Comparison of ENCODE assay signal across 1 cellular context in the genomic region with DNA sequence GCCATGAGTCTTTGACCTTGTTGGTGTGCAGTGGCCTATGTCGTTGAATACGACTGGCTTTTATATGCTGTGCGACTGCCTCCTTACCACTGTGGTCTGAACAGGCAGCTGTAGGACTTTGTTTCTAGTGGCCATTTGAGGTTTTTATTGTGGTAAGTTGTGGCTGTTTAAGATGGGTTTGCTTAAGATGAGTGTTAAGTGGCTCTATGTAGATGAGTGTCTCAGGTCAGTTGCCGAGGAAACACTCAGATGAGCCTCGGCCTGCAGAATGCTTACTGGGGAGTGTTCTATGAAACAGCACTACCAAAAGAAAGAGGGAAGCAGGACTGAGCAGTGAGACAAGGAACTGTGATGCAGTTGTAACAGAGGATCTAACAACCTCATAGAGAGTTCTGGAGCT.
A peak's percentile ranks its signal among the peaks of the same experiment; 100 is the strongest.
TF ChIP-seq lines count a peak whose summit lies in the region.

No MANE protein-coding gene starts in this region.

TF ChIP-seq in GM12878, 131 proteins besides CTCF, POLR2A, EP300 and RAD21 (continues in another document):
- TF ChIP-seq, protein P1, sequence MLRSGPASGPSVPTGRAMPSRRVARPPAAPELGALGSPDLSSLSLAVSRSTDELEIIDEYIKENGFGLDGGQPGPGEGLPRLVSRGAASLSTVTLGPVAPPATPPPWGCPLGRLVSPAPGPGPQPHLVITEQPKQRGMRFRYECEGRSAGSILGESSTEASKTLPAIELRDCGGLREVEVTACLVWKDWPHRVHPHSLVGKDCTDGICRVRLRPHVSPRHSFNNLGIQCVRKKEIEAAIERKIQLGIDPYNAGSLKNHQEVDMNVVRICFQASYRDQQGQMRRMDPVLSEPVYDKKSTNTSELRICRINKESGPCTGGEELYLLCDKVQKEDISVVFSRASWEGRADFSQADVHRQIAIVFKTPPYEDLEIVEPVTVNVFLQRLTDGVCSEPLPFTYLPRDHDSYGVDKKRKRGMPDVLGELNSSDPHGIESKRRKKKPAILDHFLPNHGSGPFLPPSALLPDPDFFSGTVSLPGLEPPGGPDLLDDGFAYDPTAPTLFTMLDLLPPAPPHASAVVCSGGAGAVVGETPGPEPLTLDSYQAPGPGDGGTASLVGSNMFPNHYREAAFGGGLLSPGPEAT (IDR thresholded peaks at IDR 0.05; ENCODE audit: low read depth), result no peak
- TF ChIP-seq, protein P2, sequence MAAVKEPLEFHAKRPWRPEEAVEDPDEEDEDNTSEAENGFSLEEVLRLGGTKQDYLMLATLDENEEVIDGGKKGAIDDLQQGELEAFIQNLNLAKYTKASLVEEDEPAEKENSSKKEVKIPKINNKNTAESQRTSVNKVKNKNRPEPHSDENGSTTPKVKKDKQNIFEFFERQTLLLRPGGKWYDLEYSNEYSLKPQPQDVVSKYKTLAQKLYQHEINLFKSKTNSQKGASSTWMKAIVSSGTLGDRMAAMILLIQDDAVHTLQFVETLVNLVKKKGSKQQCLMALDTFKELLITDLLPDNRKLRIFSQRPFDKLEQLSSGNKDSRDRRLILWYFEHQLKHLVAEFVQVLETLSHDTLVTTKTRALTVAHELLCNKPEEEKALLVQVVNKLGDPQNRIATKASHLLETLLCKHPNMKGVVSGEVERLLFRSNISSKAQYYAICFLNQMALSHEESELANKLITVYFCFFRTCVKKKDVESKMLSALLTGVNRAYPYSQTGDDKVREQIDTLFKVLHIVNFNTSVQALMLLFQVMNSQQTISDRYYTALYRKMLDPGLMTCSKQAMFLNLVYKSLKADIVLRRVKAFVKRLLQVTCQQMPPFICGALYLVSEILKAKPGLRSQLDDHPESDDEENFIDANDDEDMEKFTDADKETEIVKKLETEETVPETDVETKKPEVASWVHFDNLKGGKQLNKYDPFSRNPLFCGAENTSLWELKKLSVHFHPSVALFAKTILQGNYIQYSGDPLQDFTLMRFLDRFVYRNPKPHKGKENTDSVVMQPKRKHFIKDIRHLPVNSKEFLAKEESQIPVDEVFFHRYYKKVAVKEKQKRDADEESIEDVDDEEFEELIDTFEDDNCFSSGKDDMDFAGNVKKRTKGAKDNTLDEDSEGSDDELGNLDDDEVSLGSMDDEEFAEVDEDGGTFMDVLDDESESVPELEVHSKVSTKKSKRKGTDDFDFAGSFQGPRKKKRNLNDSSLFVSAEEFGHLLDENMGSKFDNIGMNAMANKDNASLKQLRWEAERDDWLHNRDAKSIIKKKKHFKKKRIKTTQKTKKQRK (IDR thresholded peaks at IDR 0.05; ENCODE audit: low read depth, low read length), result no peak
- no peak for TF ChIP-seq ZNF274 (IDR thresholded peaks at IDR 0.05; ENCODE audit: insufficient read depth, insufficient read length)
- TF ChIP-seq POLR2AphosphoS5 (IDR thresholded peaks at IDR 0.05; ENCODE audit: low read length), result no peak
- peak; percentile 67 for TF ChIP-seq NR2F1 (conservative IDR thresholded peaks at IDR 0.05)
- peak; percentile 84 for TF ChIP-seq RUNX3 (IDR thresholded peaks at IDR 0.05; ENCODE audit: low read length)
- TF ChIP-seq, protein P3, sequence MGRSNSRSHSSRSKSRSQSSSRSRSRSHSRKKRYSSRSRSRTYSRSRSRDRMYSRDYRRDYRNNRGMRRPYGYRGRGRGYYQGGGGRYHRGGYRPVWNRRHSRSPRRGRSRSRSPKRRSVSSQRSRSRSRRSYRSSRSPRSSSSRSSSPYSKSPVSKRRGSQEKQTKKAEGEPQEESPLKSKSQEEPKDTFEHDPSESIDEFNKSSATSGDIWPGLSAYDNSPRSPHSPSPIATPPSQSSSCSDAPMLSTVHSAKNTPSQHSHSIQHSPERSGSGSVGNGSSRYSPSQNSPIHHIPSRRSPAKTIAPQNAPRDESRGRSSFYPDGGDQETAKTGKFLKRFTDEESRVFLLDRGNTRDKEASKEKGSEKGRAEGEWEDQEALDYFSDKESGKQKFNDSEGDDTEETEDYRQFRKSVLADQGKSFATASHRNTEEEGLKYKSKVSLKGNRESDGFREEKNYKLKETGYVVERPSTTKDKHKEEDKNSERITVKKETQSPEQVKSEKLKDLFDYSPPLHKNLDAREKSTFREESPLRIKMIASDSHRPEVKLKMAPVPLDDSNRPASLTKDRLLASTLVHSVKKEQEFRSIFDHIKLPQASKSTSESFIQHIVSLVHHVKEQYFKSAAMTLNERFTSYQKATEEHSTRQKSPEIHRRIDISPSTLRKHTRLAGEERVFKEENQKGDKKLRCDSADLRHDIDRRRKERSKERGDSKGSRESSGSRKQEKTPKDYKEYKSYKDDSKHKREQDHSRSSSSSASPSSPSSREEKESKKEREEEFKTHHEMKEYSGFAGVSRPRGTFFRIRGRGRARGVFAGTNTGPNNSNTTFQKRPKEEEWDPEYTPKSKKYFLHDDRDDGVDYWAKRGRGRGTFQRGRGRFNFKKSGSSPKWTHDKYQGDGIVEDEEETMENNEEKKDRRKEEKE (IDR thresholded peaks at IDR 0.05), result no peak
- TF ChIP-seq, protein P4, sequence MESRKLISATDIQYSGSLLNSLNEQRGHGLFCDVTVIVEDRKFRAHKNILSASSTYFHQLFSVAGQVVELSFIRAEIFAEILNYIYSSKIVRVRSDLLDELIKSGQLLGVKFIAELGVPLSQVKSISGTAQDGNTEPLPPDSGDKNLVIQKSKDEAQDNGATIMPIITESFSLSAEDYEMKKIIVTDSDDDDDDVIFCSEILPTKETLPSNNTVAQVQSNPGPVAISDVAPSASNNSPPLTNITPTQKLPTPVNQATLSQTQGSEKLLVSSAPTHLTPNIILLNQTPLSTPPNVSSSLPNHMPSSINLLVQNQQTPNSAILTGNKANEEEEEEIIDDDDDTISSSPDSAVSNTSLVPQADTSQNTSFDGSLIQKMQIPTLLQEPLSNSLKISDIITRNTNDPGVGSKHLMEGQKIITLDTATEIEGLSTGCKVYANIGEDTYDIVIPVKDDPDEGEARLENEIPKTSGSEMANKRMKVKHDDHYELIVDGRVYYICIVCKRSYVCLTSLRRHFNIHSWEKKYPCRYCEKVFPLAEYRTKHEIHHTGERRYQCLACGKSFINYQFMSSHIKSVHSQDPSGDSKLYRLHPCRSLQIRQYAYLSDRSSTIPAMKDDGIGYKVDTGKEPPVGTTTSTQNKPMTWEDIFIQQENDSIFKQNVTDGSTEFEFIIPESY (IDR thresholded peaks at IDR 0.05), result no peak
- TF ChIP-seq CEBPB (IDR thresholded peaks at IDR 0.05; ENCODE audit: borderline replicate concordance in 1 of 2, low read depth in 2 of 2, low read length in 2 of 2), result no peak
- TF ChIP-seq, protein P5, sequence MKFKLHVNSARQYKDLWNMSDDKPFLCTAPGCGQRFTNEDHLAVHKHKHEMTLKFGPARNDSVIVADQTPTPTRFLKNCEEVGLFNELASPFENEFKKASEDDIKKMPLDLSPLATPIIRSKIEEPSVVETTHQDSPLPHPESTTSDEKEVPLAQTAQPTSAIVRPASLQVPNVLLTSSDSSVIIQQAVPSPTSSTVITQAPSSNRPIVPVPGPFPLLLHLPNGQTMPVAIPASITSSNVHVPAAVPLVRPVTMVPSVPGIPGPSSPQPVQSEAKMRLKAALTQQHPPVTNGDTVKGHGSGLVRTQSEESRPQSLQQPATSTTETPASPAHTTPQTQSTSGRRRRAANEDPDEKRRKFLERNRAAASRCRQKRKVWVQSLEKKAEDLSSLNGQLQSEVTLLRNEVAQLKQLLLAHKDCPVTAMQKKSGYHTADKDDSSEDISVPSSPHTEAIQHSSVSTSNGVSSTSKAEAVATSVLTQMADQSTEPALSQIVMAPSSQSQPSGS (IDR thresholded peaks at IDR 0.05; ENCODE audit: low read length), result no peak
- TF ChIP-seq POU2F2 (IDR thresholded peaks at IDR 0.05; ENCODE audit: borderline replicate concordance, low read depth, low read length), result no peak
- TF ChIP-seq TCF7 (IDR thresholded peaks at IDR 0.05; ENCODE audit: borderline replicate concordance), result no peak
- no peak for TF ChIP-seq JUND (IDR thresholded peaks at IDR 0.05; ENCODE audit: low read depth, low read length)
- TF ChIP-seq IKZF2 (IDR thresholded peaks at IDR 0.05), result peak in 1 of 2 experiments; percentile 18; a peak in 1 of 4 replicates
- TF ChIP-seq, protein P6, sequence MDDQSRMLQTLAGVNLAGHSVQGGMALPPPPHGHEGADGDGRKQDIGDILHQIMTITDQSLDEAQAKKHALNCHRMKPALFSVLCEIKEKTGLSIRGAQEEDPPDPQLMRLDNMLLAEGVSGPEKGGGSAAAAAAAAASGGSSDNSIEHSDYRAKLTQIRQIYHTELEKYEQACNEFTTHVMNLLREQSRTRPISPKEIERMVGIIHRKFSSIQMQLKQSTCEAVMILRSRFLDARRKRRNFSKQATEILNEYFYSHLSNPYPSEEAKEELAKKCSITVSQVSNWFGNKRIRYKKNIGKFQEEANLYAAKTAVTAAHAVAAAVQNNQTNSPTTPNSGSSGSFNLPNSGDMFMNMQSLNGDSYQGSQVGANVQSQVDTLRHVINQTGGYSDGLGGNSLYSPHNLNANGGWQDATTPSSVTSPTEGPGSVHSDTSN (IDR thresholded peaks at IDR 0.05; ENCODE audit: insufficient replicate concordance, low read depth, low read length), result no peak
- no peak for TF ChIP-seq NR2C1 (IDR thresholded peaks at IDR 0.05)
- TF ChIP-seq, protein P7, sequence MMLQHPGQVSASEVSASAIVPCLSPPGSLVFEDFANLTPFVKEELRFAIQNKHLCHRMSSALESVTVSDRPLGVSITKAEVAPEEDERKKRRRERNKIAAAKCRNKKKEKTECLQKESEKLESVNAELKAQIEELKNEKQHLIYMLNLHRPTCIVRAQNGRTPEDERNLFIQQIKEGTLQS (IDR thresholded peaks at IDR 0.05; ENCODE audit: borderline replicate concordance, extremely low read depth, low read depth, low read length), result no peak
- no peak for TF ChIP-seq RAD51 (IDR thresholded peaks at IDR 0.05)
- no peak for TF ChIP-seq FOXK2 (IDR thresholded peaks at IDR 0.05)
- TF ChIP-seq, protein P8, sequence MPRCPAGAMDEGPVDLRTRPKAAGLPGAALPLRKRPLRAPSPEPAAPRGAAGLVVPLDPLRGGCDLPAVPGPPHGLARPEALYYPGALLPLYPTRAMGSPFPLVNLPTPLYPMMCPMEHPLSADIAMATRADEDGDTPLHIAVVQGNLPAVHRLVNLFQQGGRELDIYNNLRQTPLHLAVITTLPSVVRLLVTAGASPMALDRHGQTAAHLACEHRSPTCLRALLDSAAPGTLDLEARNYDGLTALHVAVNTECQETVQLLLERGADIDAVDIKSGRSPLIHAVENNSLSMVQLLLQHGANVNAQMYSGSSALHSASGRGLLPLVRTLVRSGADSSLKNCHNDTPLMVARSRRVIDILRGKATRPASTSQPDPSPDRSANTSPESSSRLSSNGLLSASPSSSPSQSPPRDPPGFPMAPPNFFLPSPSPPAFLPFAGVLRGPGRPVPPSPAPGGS (IDR thresholded peaks at IDR 0.05; ENCODE audit: borderline replicate concordance, insufficient read depth, low read depth, low read length, poor library complexity, severe bottlenecking), result no peak
- TF ChIP-seq BCL11A (IDR thresholded peaks at IDR 0.05; ENCODE audit: low read depth, low read length), result no peak
- TF ChIP-seq BACH1 (IDR thresholded peaks at IDR 0.05; ENCODE audit: borderline replicate concordance), result no peak
- no peak for TF ChIP-seq PAX5 (IDR thresholded peaks at IDR 0.05; ENCODE audit: borderline replicate concordance, low read depth, low read length)
- no peak for TF ChIP-seq ZZZ3 (IDR thresholded peaks at IDR 0.05; ENCODE audit: control insufficient read depth, insufficient read length, low read depth)
- no peak for TF ChIP-seq IRF4 (IDR thresholded peaks at IDR 0.05; ENCODE audit: low read depth, low read length)
- no peak for TF ChIP-seq SREBF2 (IDR thresholded peaks at IDR 0.05; ENCODE audit: low read length)
- no peak for TF ChIP-seq YBX1 (IDR thresholded peaks at IDR 0.05)
- TF ChIP-seq CHD2 (IDR thresholded peaks at IDR 0.05; ENCODE audit: borderline replicate concordance, low read depth, low read length), result no peak
- TF ChIP-seq FOS (IDR thresholded peaks at IDR 0.05; ENCODE audit: borderline replicate concordance, extremely low read depth, insufficient read length), result no peak
- TF ChIP-seq BHLHE40 (IDR thresholded peaks at IDR 0.05; ENCODE audit: borderline replicate concordance in 1 of 2, low read depth in 2 of 2, low read length in 1 of 2), result no peak
- no peak for TF ChIP-seq SIX5 (IDR thresholded peaks at IDR 0.05; ENCODE audit: low read depth, low read length, severe bottlenecking)
- TF ChIP-seq, protein P9, sequence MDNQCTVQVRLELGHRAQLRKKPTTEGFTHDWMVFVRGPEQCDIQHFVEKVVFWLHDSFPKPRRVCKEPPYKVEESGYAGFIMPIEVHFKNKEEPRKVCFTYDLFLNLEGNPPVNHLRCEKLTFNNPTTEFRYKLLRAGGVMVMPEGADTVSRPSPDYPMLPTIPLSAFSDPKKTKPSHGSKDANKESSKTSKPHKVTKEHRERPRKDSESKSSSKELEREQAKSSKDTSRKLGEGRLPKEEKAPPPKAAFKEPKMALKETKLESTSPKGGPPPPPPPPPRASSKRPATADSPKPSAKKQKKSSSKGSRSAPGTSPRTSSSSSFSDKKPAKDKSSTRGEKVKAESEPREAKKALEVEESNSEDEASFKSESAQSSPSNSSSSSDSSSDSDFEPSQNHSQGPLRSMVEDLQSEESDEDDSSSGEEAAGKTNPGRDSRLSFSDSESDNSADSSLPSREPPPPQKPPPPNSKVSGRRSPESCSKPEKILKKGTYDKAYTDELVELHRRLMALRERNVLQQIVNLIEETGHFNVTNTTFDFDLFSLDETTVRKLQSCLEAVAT (IDR thresholded peaks at IDR 0.05), result peak; percentile 48; the same call in 1 of the 2 replicates
- TF ChIP-seq, protein P10, sequence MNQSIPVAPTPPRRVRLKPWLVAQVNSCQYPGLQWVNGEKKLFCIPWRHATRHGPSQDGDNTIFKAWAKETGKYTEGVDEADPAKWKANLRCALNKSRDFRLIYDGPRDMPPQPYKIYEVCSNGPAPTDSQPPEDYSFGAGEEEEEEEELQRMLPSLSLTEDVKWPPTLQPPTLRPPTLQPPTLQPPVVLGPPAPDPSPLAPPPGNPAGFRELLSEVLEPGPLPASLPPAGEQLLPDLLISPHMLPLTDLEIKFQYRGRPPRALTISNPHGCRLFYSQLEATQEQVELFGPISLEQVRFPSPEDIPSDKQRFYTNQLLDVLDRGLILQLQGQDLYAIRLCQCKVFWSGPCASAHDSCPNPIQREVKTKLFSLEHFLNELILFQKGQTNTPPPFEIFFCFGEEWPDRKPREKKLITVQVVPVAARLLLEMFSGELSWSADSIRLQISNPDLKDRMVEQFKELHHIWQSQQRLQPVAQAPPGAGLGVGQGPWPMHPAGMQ (IDR thresholded peaks at IDR 0.05; ENCODE audit: borderline replicate concordance), result no peak
- TF ChIP-seq, protein P11, sequence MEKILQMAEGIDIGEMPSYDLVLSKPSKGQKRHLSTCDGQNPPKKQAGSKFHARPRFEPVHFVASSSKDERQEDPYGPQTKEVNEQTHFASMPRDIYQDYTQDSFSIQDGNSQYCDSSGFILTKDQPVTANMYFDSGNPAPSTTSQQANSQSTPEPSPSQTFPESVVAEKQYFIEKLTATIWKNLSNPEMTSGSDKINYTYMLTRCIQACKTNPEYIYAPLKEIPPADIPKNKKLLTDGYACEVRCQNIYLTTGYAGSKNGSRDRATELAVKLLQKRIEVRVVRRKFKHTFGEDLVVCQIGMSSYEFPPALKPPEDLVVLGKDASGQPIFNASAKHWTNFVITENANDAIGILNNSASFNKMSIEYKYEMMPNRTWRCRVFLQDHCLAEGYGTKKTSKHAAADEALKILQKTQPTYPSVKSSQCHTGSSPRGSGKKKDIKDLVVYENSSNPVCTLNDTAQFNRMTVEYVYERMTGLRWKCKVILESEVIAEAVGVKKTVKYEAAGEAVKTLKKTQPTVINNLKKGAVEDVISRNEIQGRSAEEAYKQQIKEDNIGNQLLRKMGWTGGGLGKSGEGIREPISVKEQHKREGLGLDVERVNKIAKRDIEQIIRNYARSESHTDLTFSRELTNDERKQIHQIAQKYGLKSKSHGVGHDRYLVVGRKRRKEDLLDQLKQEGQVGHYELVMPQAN (conservative IDR thresholded peaks at IDR 0.05), result no peak
- no peak for TF ChIP-seq NBN (IDR thresholded peaks at IDR 0.05)
